In genomic region chr6:37538107-37538506, GRCh38 we compare ENCODE assay signal across 8 cellular contexts. TPM values are rescaled to one million over a fixed set of nuclear protein-coding genes. Genes with fewer than 3 reads are reported as not detected.
DNase-seq lines count a peak whose midpoint lies in the region; ATAC-seq and TF ChIP-seq lines count a peak whose summit lies in the region.

No MANE protein-coding gene starts in this region.

- no peak for TF ChIP-seq POLR2A in HCT116 (IDR thresholded peaks at IDR 0.05; ENCODE audit: borderline replicate concordance, extremely low read depth, insufficient read depth, insufficient read length)

- H3K27ac ChIP-seq in HCT116 (ENCODE audit: low read depth, low read length), result no peak overlapping the region
- H3K27ac ChIP-seq in SU-DHL-6 (ENCODE audit: low read depth, low read length), result no peak overlapping the region
- H3K27ac ChIP-seq in left lung, result no peak overlapping the region
- no peak overlapping the region for H3K27ac ChIP-seq in coronary artery

- H3K4me2 ChIP-seq in HCT116 (ENCODE audit: low read length) (no peak overlapping the region), SU-DHL-6 (ENCODE audit: low read depth, low read length, poor library complexity, severe bottlenecking) (no peak overlapping the region)

- TF ChIP-seq CTCF in Caco-2 (IDR thresholded peaks at IDR 0.05; ENCODE audit: insufficient read depth in 1 of 2, low read depth in 1 of 2, low read length in 1 of 2, severe bottlenecking in 1 of 2, unreplicated experiment in 1 of 2) (peak in 1 of 2 experiments; percentile 55), HCT116 (IDR thresholded peaks at IDR 0.05 in 2 of 3, conservative IDR thresholded peaks at IDR 0.05 in 1 of 3; ENCODE audit: borderline replicate concordance in 1 of 3, insufficient read depth in 1 of 3, low read depth in 2 of 3, low read length in 2 of 3) (peak; percentile 74 to 88 (median 82)), SU-DHL-6 (IDR thresholded peaks at IDR 0.05; ENCODE audit: insufficient read depth, low read length, poor library complexity, severe bottlenecking) (peak; percentile 64), left lung (IDR thresholded peaks at IDR 0.05) (no peak), coronary artery (IDR thresholded peaks at IDR 0.05) (no peak)

- H3K27me3 ChIP-seq in Caco-2 (replicated peaks; ENCODE audit: control insufficient read depth, insufficient read depth, low read length) (no peaks in the 10 kb centered on the region), HCT116 (ENCODE audit: insufficient read depth, low read length) (peaks cover 7% of the 10 kb centered on the region; the same call in 1 of the 2 replicates), SU-DHL-6 (ENCODE audit: low read length) (no peaks in the 10 kb centered on the region), left lung (peaks cover 39 to 62% of the 10 kb centered on the region in 2 donors)

- peak; percentile 56 to 57 for DNase-seq in Caco-2
- DNase-seq in HCT116 (ENCODE audit: low read depth, low spot score), result peak; percentile 45
- DNase-seq in left lung, result no peak
- DNase-seq in coronary artery (ENCODE audit: low spot score), result no peak

- H3K9me3 ChIP-seq in Caco-2 (no peaks in the 10 kb centered on the region), HCT116 (ENCODE audit: control insufficient read depth in 1 of 2, insufficient read depth in 1 of 2, low read depth in 1 of 2, low read length in 2 of 2) (no peaks in the 10 kb centered on the region), SU-DHL-6 (ENCODE audit: insufficient read depth, low read length) (no peaks in the 10 kb centered on the region), left lung (no peaks in the 10 kb centered on the region)

- no peaks in the 10 kb centered on the region for H3K9me3 Mint-ChIP-seq in Caco-2 (ENCODE audit: unreplicated experiment)

- intact Hi-C loops in Caco-2 (cut with micrococcal nuclease; ENCODE audit: unreplicated experiment) (loop anchor here (1.0 kb wide), 2 partner anchors 28 to 154 kb away; no protein-coding TSS in a partner anchor), HCT116 (cut with micrococcal nuclease) (loop anchor here (1.0 to 10.0 kb wide), 4 partner anchors 28 to 957 kb away; no protein-coding TSS in a partner anchor), left lung (cut with DNase I) (no loop called here)

- H3K4me1 ChIP-seq in Caco-2 (no peaks in the 10 kb centered on the region), HCT116 (ENCODE audit: control insufficient read depth in 1 of 2, insufficient read depth in 2 of 2, low read length in 2 of 2) (peaks cover 0 to 9% of the 10 kb centered on the region in 2 experiments; a peak in 2 of 4 replicates), left lung (peaks cover 0 to 11% of the 10 kb centered on the region in 2 donors)

- peak; percentile 98 for TF ChIP-seq RAD21 in HCT116 (IDR thresholded peaks at IDR 0.05; ENCODE audit: low read depth)

- ATAC-seq in HCT116, result peak; percentile 98
- peak; percentile 23 for ATAC-seq in left lung
- ATAC-seq in GM21576 (IDR thresholded peaks at IDR 0.05; ENCODE audit: unreplicated experiment), result no peak
- ATAC-seq in GM21390 (IDR thresholded peaks at IDR 0.05; ENCODE audit: unreplicated experiment), result no peak
- ATAC-seq in HG03097 (IDR thresholded peaks at IDR 0.05; ENCODE audit: low FRiP score, unreplicated experiment), result no peak

- H3K36me3 ChIP-seq in Caco-2 (ENCODE audit: control insufficient read depth, insufficient read depth, low read length) (no peaks in the 10 kb centered on the region), HCT116 (ENCODE audit: control insufficient read depth in 1 of 2, insufficient read depth in 2 of 2, low read length in 2 of 2) (no peaks in the 10 kb centered on the region), SU-DHL-6 (ENCODE audit: low read length) (no peaks in the 10 kb centered on the region), left lung (no peaks in the 10 kb centered on the region)

- POLR2A ChIA-PET in Caco-2 (lab: Charles Lee) (no interaction called here), HCT116 (lab: Charles Lee) (interaction anchor here (1.1 kb wide), 2 partner anchors 150 to 154 kb away, joined by 3 to 5 read pairs; no protein-coding TSS in a partner anchor)

- no peaks in the 10 kb centered on the region for H3K27me3 Mint-ChIP-seq in Caco-2 (ENCODE audit: insufficient read depth, unreplicated experiment)

- H3K27ac Mint-ChIP-seq in Caco-2 (ENCODE audit: unreplicated experiment), result no peak overlapping the region

- H4K20me1 ChIP-seq in HCT116 (ENCODE audit: insufficient read depth) (no peaks in the 10 kb centered on the region), SU-DHL-6 (ENCODE audit: low read depth, low read length) (no peaks in the 10 kb centered on the region)

- RAD21 ChIA-PET in HCT116 (lab: Charles Lee; ENCODE audit: low non-redundant PET in 1 of 2, low total read pairs in 2 of 2, uncharacterized antibody in 2 of 2, unreplicated experiment in 2 of 2), result interaction anchor here (0.6 to 1.4 kb wide), 5 partner anchors 154 to 246 kb away, joined by 3 to 10 read pairs (median 4); no protein-coding TSS in a partner anchor

- H3K79me2 ChIP-seq in HCT116 (ENCODE audit: insufficient read depth, low read length) (no peaks in the 10 kb centered on the region), SU-DHL-6 (ENCODE audit: insufficient read depth, low read length) (no peaks in the 10 kb centered on the region)

- no peak overlapping the region for H2AFZ ChIP-seq in HCT116 (ENCODE audit: low read depth, low read length, poor library complexity, severe bottlenecking)
- no peak overlapping the region for H2AFZ ChIP-seq in SU-DHL-6 (ENCODE audit: low read depth, low read length, severe bottlenecking)

- no peak overlapping the region for H3K4me3 ChIP-seq in Caco-2 (ENCODE audit: low read depth, low read length)
- no peak overlapping the region for H3K4me3 ChIP-seq in HCT116 (replicated peaks in 1 of 2; ENCODE audit: low read depth in 1 of 2, low read length in 2 of 2)
- no peak overlapping the region for H3K4me3 ChIP-seq in SU-DHL-6 (ENCODE audit: insufficient read depth, low read length, poor library complexity, severe bottlenecking)
- H3K4me3 ChIP-seq in left lung, result no peak overlapping the region
- H3K4me3 ChIP-seq in coronary artery, result no peak overlapping the region

- no peaks in the 10 kb centered on the region for H3F3A ChIP-seq in SU-DHL-6 (ENCODE audit: insufficient read depth)

- CTCF ChIA-PET in Caco-2 (lab: Charles Lee), result interaction anchor here (0.6 to 2.2 kb wide), 5 partner anchors 14 to 154 kb away, joined by 3 to 16 read pairs (median 5); no protein-coding TSS in a partner anchor
- CTCF ChIA-PET in HCT116 (lab: Charles Lee), result interaction anchor here (1.0 to 3.0 kb wide), 16 partner anchors 8 to 956 kb away, joined by 3 to 40 read pairs (median 5); partner anchors contain the start of gene CCDC167

- BruUV-seq in Caco-2 (replicated peaks; lab: Mats Ljungman, UMichigan) (no TSS peak), HCT116 (replicated peaks; lab: Mats Ljungman, UMichigan) (no TSS peak)

- no peaks in the 10 kb centered on the region for H3K36me3 Mint-ChIP-seq in Caco-2 (ENCODE audit: insufficient read depth, unreplicated experiment)

- no peaks in the 10 kb centered on the region for H3K4me1 Mint-ChIP-seq in Caco-2 (ENCODE audit: low read depth, unreplicated experiment)

- H3K4me3 Mint-ChIP-seq in Caco-2 (ENCODE audit: unreplicated experiment), result no peak overlapping the region

- H3K9me2 ChIP-seq in HCT116 (ENCODE audit: insufficient read depth), result no peaks in the 10 kb centered on the region
- no peaks in the 10 kb centered on the region for H3K9me2 ChIP-seq in SU-DHL-6 (replicated peaks; ENCODE audit: insufficient read depth, low read length)

- H3K9ac ChIP-seq in HCT116 (ENCODE audit: low read length) (no peak overlapping the region), SU-DHL-6 (ENCODE audit: low read length) (no peak overlapping the region)

TF ChIP-seq in HCT116, 20 proteins besides CTCF, POLR2A, EP300 and RAD21 (continues in another document):
- no peak for TF ChIP-seq SIN3A (IDR thresholded peaks at IDR 0.05; ENCODE audit: low read depth)
- TF ChIP-seq CEBPB (IDR thresholded peaks at IDR 0.05; ENCODE audit: low read depth), result no peak
- no peak for TF ChIP-seq ELF1 (IDR thresholded peaks at IDR 0.05; ENCODE audit: borderline replicate concordance, low read depth)
- no peak for TF ChIP-seq ZFX (IDR thresholded peaks at IDR 0.05)
- TF ChIP-seq POLR2AphosphoS5 (IDR thresholded peaks at IDR 0.05; ENCODE audit: low read depth, low read length), result no peak
- no peak for TF ChIP-seq SP1 (IDR thresholded peaks at IDR 0.05; ENCODE audit: low read depth)
- TF ChIP-seq YY1 (IDR thresholded peaks at IDR 0.05; ENCODE audit: extremely low read depth, insufficient replicate concordance, low read depth, low read length), result no peak
- no peak for TF ChIP-seq ZBTB33 (IDR thresholded peaks at IDR 0.05; ENCODE audit: extremely low read depth, insufficient replicate concordance, low read length)

RNA-seq across cellular contexts. Expression of gene CCDC167, which starts 38.4 kb away (rescaled TPM):
- total RNA-seq in Caco-2 (2022), result 30.6 and 32.3 TPM in 2 replicates
- total RNA-seq in HCT116 (2021; ENCODE audit: unreplicated experiment), result 27.8 TPM
- 31.0 and 37.5 TPM in 2 replicates for polyA plus RNA-seq in HCT116 (2012)
- total RNA-seq in left lung, result 10 to 100 TPM; 18.2 to 21.5 TPM

Comparison
In these comparisons a context has a peak if more than half of its experiments do, and no peak if none do; other contexts are left out.
1. DNase-seq: peak in Caco-2 (2 of 2) and HCT116 (single experiment); none in left lung (0 of 2) and coronary artery (single experiment).
2. CTCF ChIP-seq: peak in HCT116 (3 of 3) and SU-DHL-6 (single experiment); none in left lung (0 of 2) and coronary artery (single experiment).
3. ATAC-seq: peak in HCT116 (single experiment) and left lung (single experiment); none in GM21576 (single experiment), GM21390 (single experiment) and HG03097 (single experiment).
4. intact Hi-C loops: an anchor here in Caco-2 (1.0 kb wide) and HCT116 (1.0 to 10.0 kb wide); none called in left lung.